Comparison of ENCODE assay signal across 8 cellular contexts in genomic region chr12:126069549-126070165, GRCh38.
DNase-seq lines count a peak whose midpoint lies in the region; ATAC-seq and TF ChIP-seq lines count a peak whose summit lies in the region.

No MANE protein-coding gene starts in this region.

- POLR2A ChIA-PET in A673 (lab: Charles Lee; ENCODE audit: low non-redundant PET), result no interaction called here

- H3K9me3 ChIP-seq in A673 (ENCODE audit: low read depth, low read length, poor library complexity, severe bottlenecking) (peaks cover 9% of the 10 kb centered on the region), neural cell (ENCODE audit: low read length) (no peaks in the 10 kb centered on the region), gastroesophageal sphincter (peaks cover 0 to 42% (median 0%) of the 10 kb centered on the region in 3 donors), ascending aorta (peaks cover 5 to 7% of the 10 kb centered on the region in 2 donors)

- H3K27me3 ChIP-seq in A673 (replicated peaks; ENCODE audit: insufficient read depth, low read depth, low read length, poor library complexity), result no peaks in the 10 kb centered on the region
- no peaks in the 10 kb centered on the region for H3K27me3 ChIP-seq in neural cell (ENCODE audit: insufficient read depth, low read depth, low read length)
- H3K27me3 ChIP-seq in gastroesophageal sphincter, result no peaks in the 10 kb centered on the region
- H3K27me3 ChIP-seq in ascending aorta, result no peaks in the 10 kb centered on the region

- no peaks in the 10 kb centered on the region for H3F3A ChIP-seq in neural cell (ENCODE audit: insufficient read depth, low read length, poor library complexity, severe bottlenecking)

- no peak overlapping the region for H3K9ac ChIP-seq in neural cell (ENCODE audit: low read length)

- no TSS peak for BruUV-seq in A673 (replicated peaks; lab: Mats Ljungman, UMichigan)

- H2AFZ ChIP-seq in neural cell (ENCODE audit: low read depth, low read length), result no peak overlapping the region

- H3K36me3 ChIP-seq in A673 (ENCODE audit: insufficient read depth, low read length, poor library complexity, severe bottlenecking), result no peaks in the 10 kb centered on the region
- H3K36me3 ChIP-seq in neural cell (ENCODE audit: insufficient read depth, low read length), result no peaks in the 10 kb centered on the region
- H3K36me3 ChIP-seq in gastroesophageal sphincter, result no peaks in the 10 kb centered on the region
- no peaks in the 10 kb centered on the region for H3K36me3 ChIP-seq in ascending aorta

- TF ChIP-seq POLR2A in gastroesophageal sphincter (IDR thresholded peaks at IDR 0.05), result no peak

- no peak for TF ChIP-seq EP300 in Ishikawa (IDR thresholded peaks at IDR 0.05; ENCODE audit: borderline replicate concordance)
- no peak for TF ChIP-seq EP300 in neural cell (conservative IDR thresholded peaks at IDR 0.05; ENCODE audit: poor library complexity, severe bottlenecking)
- TF ChIP-seq EP300 in gastroesophageal sphincter (IDR thresholded peaks at IDR 0.05), result no peak

- H3K4me1 ChIP-seq in A673 (ENCODE audit: insufficient read depth, low read length, poor library complexity, severe bottlenecking), result no peaks in the 10 kb centered on the region
- H3K4me1 ChIP-seq in gastroesophageal sphincter, result no peaks in the 10 kb centered on the region
- H3K4me1 ChIP-seq in ascending aorta, result no peaks in the 10 kb centered on the region

- TF ChIP-seq CTCF in A673 (conservative IDR thresholded peaks at IDR 0.05; ENCODE audit: low read depth, low read length), result peak; percentile 85
- peak; percentile 59 for TF ChIP-seq CTCF in GM12865 (IDR thresholded peaks at IDR 0.05; ENCODE audit: insufficient read depth, low read depth, low read length, missing control alignments)
- TF ChIP-seq CTCF in neural cell (IDR thresholded peaks at IDR 0.05; ENCODE audit: poor library complexity, severe bottlenecking), result peak; percentile 70
- peak in 1 of 4 experiments; percentile 35 for TF ChIP-seq CTCF in gastroesophageal sphincter (IDR thresholded peaks at IDR 0.05)
- peak in 1 of 3 experiments; percentile 18 for TF ChIP-seq CTCF in ascending aorta (IDR thresholded peaks at IDR 0.05)

- no peak overlapping the region for H3K27ac ChIP-seq in A673 (ENCODE audit: low read depth, low read length, poor library complexity, severe bottlenecking)
- no peak overlapping the region for H3K27ac ChIP-seq in neural cell (ENCODE audit: low read length)
- H3K27ac ChIP-seq in gastroesophageal sphincter, result no peak overlapping the region
- H3K27ac ChIP-seq in ascending aorta, result no peak overlapping the region

- H3K79me2 ChIP-seq in neural cell (replicated peaks; ENCODE audit: insufficient read depth, low read length), result no peaks in the 10 kb centered on the region

- intact Hi-C loops in A673 (cut with micrococcal nuclease; ENCODE audit: unreplicated experiment) (loop anchor here (1.0 to 10.0 kb wide), 9 partner anchors 537 to 1607 kb away; partner anchors contain the start of gene TMEM132B), ascending aorta (cut with DNase I) (no loop called here)

- ATAC-seq in gastroesophageal sphincter, result no peak

- no peaks in the 10 kb centered on the region for H4K20me1 ChIP-seq in neural cell (ENCODE audit: insufficient read depth)

- TF ChIP-seq RAD21 in Ishikawa (IDR thresholded peaks at IDR 0.05; ENCODE audit: low read depth) (peak; percentile 70), neural cell (conservative IDR thresholded peaks at IDR 0.05) (peak; percentile 85)

- H3K4me3 ChIP-seq in A673 (ENCODE audit: low read depth, low read length, poor library complexity, severe bottlenecking), result no peak overlapping the region
- H3K4me3 ChIP-seq in GM12865 (ENCODE audit: low read depth, low read length), result no peak overlapping the region
- no peak overlapping the region for H3K4me3 ChIP-seq in neural cell (ENCODE audit: low read length)
- no peak overlapping the region for H3K4me3 ChIP-seq in gastroesophageal sphincter
- H3K4me3 ChIP-seq in ascending aorta, result no peak overlapping the region

- DNase-seq in A673 (ENCODE audit: low spot score), result peak; percentile 86
- peak; percentile 70 for DNase-seq in GM12865 (ENCODE audit: low read depth)
- peak; percentile 69 for DNase-seq in RPMI8226
- peak; percentile 29 for DNase-seq in cerebellar cortex (ENCODE audit: low spot score)
- DNase-seq in ascending aorta (ENCODE audit: low spot score in 2 of 2), result no peak

- no peaks in the 10 kb centered on the region for H3K9me2 ChIP-seq in neural cell (ENCODE audit: insufficient read depth, low read length)

- no peak overlapping the region for H3K4me2 ChIP-seq in neural cell (ENCODE audit: low read length)

- CTCF ChIA-PET in A673 (lab: Charles Lee), result interaction anchor here (0.6 kb wide), 1 partner anchor 637 kb away, joined by 3 read pairs; no protein-coding TSS in a partner anchor

- 17 to 21% methylated on average over 1 to 4 of the region's 4 CpGs for WGBS in gastroesophageal sphincter (ENCODE audit: low coverage in 1 of 2), 2 donors

TF ChIP-seq in Ishikawa, 13 proteins besides CTCF, POLR2A, EP300 and RAD21:
- TF ChIP-seq TAF1 (IDR thresholded peaks at IDR 0.05; ENCODE audit: low read depth) (no peak), YY1 (IDR thresholded peaks at IDR 0.05; ENCODE audit: low read depth) (no peak), CREB1 (IDR thresholded peaks at IDR 0.05; ENCODE audit: low read depth) (no peak), TEAD4 (IDR thresholded peaks at IDR 0.05) (no peak), EGR1 (IDR thresholded peaks at IDR 0.05) (no peak), FOXM1 (IDR thresholded peaks at IDR 0.05; ENCODE audit: borderline replicate concordance, low read depth) (no peak), REST (IDR thresholded peaks at IDR 0.05; ENCODE audit: low read depth) (no peak), TCF12 (IDR thresholded peaks at IDR 0.05; ENCODE audit: low read depth) (no peak), ZBTB7A (IDR thresholded peaks at IDR 0.05; ENCODE audit: low read depth) (no peak)
TF ChIP-seq in Ishikawa: peak in this region for 0.

TF ChIP-seq in neural cell, 6 proteins besides CTCF, POLR2A, EP300 and RAD21:
- TF ChIP-seq SMC3 (conservative IDR thresholded peaks at IDR 0.05; ENCODE audit: poor library complexity), result peak; percentile 89
- TF ChIP-seq REST (IDR thresholded peaks at IDR 0.05; ENCODE audit: borderline replicate concordance), result no peak

Comparison
In these comparisons a context has a peak if more than half of its experiments do, and no peak if none do; other contexts are left out.
1. DNase-seq: peak in A673 (single experiment), GM12865 (single experiment), RPMI8226 (single experiment) and cerebellar cortex (single experiment); none in ascending aorta (0 of 2).